In genomic region chr12:5165296-5165970, GRCh38 we compare ENCODE assay signal across 22 cellular contexts.
DNase-seq lines count a peak whose midpoint lies in the region; ATAC-seq, FAIRE-seq and TF ChIP-seq lines count a peak whose summit lies in the region.
"Had no signal": no experiment of that assay in that cellular context is flagged by ENCODE, and none has a peak within 500 bp of the region (broad histone marks: within the 10 kb centered on the region; RNA-seq: fewer than 3 reads in every experiment).

No MANE protein-coding gene starts in this region.

- no peak overlapping the region for H3K9ac ChIP-seq in PC-3 (ENCODE audit: low read length)
- H3K9ac ChIP-seq: GM23248, KMS-11 had no signal

- POLR2A ChIA-PET in PC-3 (lab: Charles Lee; ENCODE audit: unreplicated experiment), result no interaction called here

- H3K4me1 Mint-ChIP-seq in stimulated activated effector memory CD8-positive, alpha-beta T cell treated with anti-CD3 and anti-CD28 coated beads, Interleukin-12 subunit alpha, Interleukin-12 subunit beta, amount 100 ng/mL, for 72 hours, result no peaks in the 10 kb centered on the region

- TF ChIP-seq CTCF in PC-3 (conservative IDR thresholded peaks at IDR 0.05; ENCODE audit: low read depth, low read length), result no peak
- no peak for TF ChIP-seq CTCF in bronchial epithelial cell (IDR thresholded peaks at IDR 0.05; ENCODE audit: insufficient read depth, low read length, severe bottlenecking)
- TF ChIP-seq CTCF in upper lobe of right lung (IDR thresholded peaks at IDR 0.05), result no peak
- no peak for TF ChIP-seq CTCF in breast epithelium (IDR thresholded peaks at IDR 0.05)

- no TSS peak for BruUV-seq in PC-3 (replicated peaks; lab: Mats Ljungman, UMichigan)

- TF ChIP-seq POLR2A in breast epithelium (IDR thresholded peaks at IDR 0.05), result no peak

- H4K20me1 ChIP-seq in PC-3 (ENCODE audit: low read length), result no peaks in the 10 kb centered on the region

- no peak overlapping the region for H3K4me3 Mint-ChIP-seq in stimulated activated effector memory CD8-positive, alpha-beta T cell treated with anti-CD3 and anti-CD28 coated beads, Interleukin-12 subunit alpha, Interleukin-12 subunit beta, amount 100 ng/mL, for 72 hours
- H3K4me3 Mint-ChIP-seq: T-helper 1 cell treated with Interleukin-12 subunit alpha and Interleukin-12 subunit beta and Interleukin-4 antibody, amounts not matched to agents 30 μg/mL and 1 μg/mL, for 36 hours had no signal

- no peaks in the 10 kb centered on the region for H3F3A ChIP-seq in PC-3 (ENCODE audit: low read length, unreplicated experiment)

- H3K4me3 ChIP-seq in PC-3 (ENCODE audit: low read length), result no peak overlapping the region
- no peak overlapping the region for H3K4me3 ChIP-seq in bronchial epithelial cell (ENCODE audit: low read depth, low read length)
- H3K4me3 ChIP-seq in upper lobe of right lung, result no peak overlapping the region
- H3K4me3 ChIP-seq in breast epithelium, result no peak overlapping the region
- H3K4me3 ChIP-seq: GM23248 had no signal

- ATAC-seq in PC-3, result no peak
- no peak for ATAC-seq in upper lobe of right lung
- ATAC-seq in stimulated activated effector memory CD8-positive, alpha-beta T cell treated with anti-CD3 and anti-CD28 coated beads, Interleukin-12 subunit alpha, Interleukin-12 subunit beta, amount 100 ng/mL, for 72 hours, result no peak
- ATAC-seq: HepG2 had no signal

- H3K9me3 Mint-ChIP-seq in stimulated activated effector memory CD8-positive, alpha-beta T cell treated with anti-CD3 and anti-CD28 coated beads, Interleukin-12 subunit alpha, Interleukin-12 subunit beta, amount 100 ng/mL, for 72 hours, result no peaks in the 10 kb centered on the region
- H3K9me3 Mint-ChIP-seq: T-helper 1 cell treated with Interleukin-12 subunit alpha and Interleukin-12 subunit beta and Interleukin-4 antibody, amounts not matched to agents 30 μg/mL and 1 μg/mL, for 36 hours had no signal

- no peak overlapping the region for H3K27ac ChIP-seq in PC-3 (ENCODE audit: low read length)
- no peak overlapping the region for H3K27ac ChIP-seq in upper lobe of right lung
- no peak overlapping the region for H3K27ac ChIP-seq in breast epithelium
- H3K27ac ChIP-seq: C4-2B, GM23248, KMS-11, RWPE1 had no signal

- H3K4me2 ChIP-seq in PC-3 (ENCODE audit: low read length), result no peak overlapping the region
- H3K4me2 ChIP-seq: KMS-11 had no signal

- H3K36me3 ChIP-seq in PC-3 (ENCODE audit: low read depth, low read length) (no peaks in the 10 kb centered on the region), bronchial epithelial cell (ENCODE audit: control insufficient read depth, insufficient read depth, low read length) (no peaks in the 10 kb centered on the region), upper lobe of right lung (no peaks in the 10 kb centered on the region), breast epithelium (no peaks in the 10 kb centered on the region)

- H3K27me3 ChIP-seq in PC-3 (ENCODE audit: low read length), result no peaks in the 10 kb centered on the region
- H3K27me3 ChIP-seq in bronchial epithelial cell (ENCODE audit: control insufficient read depth, insufficient read depth, low read length), result peaks cover 2% of the 10 kb centered on the region
- no peaks in the 10 kb centered on the region for H3K27me3 ChIP-seq in upper lobe of right lung
- peaks cover 0 to 14% of the 10 kb centered on the region in 2 donors for H3K27me3 ChIP-seq in breast epithelium

- H3K79me2 ChIP-seq in PC-3 (ENCODE audit: low read length), result no peaks in the 10 kb centered on the region

- peak; percentile 77 for DNase-seq in HT1080 (ENCODE audit: low read depth)
- DNase-seq in PC-3, result peak; percentile 28
- no peak for DNase-seq in bronchial epithelial cell (ENCODE audit: low read depth)
- DNase-seq in upper lobe of right lung, result no peak
- no peak for DNase-seq in stimulated activated effector memory CD8-positive, alpha-beta T cell treated with anti-CD3 and anti-CD28 coated beads, Interleukin-12 subunit alpha, Interleukin-12 subunit beta, amount 100 ng/mL, for 72 hours (ENCODE audit: low spot score in 2 of 2)
- DNase-seq in globus pallidus (ENCODE audit: low spot score), result no peak
- DNase-seq in breast epithelium (ENCODE audit: low spot score in 2 of 2), result no peak
- DNase-seq: AML-193, DMS79 treated with DMSO at 0.1 percent for 48 hours, GM23248, NCI-H1092 treated with DMSO at 0.1 percent for 48 hours, NCI-H2081, NCI-H510A, NCI-H748 treated with DMSO at 0.1 percent for 48 hours, OCI-M1, SIG-M5 had no signal

- intact Hi-C loops in PC-3 (cut with micrococcal nuclease), result no loop called here
- intact Hi-C loops in upper lobe of right lung (cut with DNase I), result no loop called here
- intact Hi-C loops in breast epithelium (cut with DNase I; ENCODE audit: low total_unique reads), result no loop called here

- H3K9me3 ChIP-seq in PC-3 (ENCODE audit: low read length), result no peaks in the 10 kb centered on the region
- no peaks in the 10 kb centered on the region for H3K9me3 ChIP-seq in upper lobe of right lung
- H3K9me3 ChIP-seq in breast epithelium, result no peaks in the 10 kb centered on the region

- CTCF ChIA-PET in PC-3 (lab: Charles Lee), result no interaction called here

- no peaks in the 10 kb centered on the region for H3K36me3 Mint-ChIP-seq in stimulated activated effector memory CD8-positive, alpha-beta T cell treated with anti-CD3 and anti-CD28 coated beads, Interleukin-12 subunit alpha, Interleukin-12 subunit beta, amount 100 ng/mL, for 72 hours

- H3K9me2 ChIP-seq in PC-3 (replicated peaks; ENCODE audit: low read length), result no peaks in the 10 kb centered on the region

- H3K4me1 ChIP-seq in PC-3 (ENCODE audit: insufficient read depth, low read length) (no peaks in the 10 kb centered on the region; the same call in 1 of the 2 replicates), upper lobe of right lung (no peaks in the 10 kb centered on the region), breast epithelium (no peaks in the 10 kb centered on the region)

- H3K27ac Mint-ChIP-seq in stimulated activated effector memory CD8-positive, alpha-beta T cell treated with anti-CD3 and anti-CD28 coated beads, Interleukin-12 subunit alpha, Interleukin-12 subunit beta, amount 100 ng/mL, for 72 hours, result no peak overlapping the region
- H3K27ac Mint-ChIP-seq: T-helper 1 cell treated with Interleukin-12 subunit alpha and Interleukin-12 subunit beta and Interleukin-4 antibody, amounts not matched to agents 30 μg/mL and 1 μg/mL, for 36 hours had no signal

- H2AFZ ChIP-seq in PC-3 (ENCODE audit: low read length), result no peak overlapping the region
- H2AFZ ChIP-seq: GM23248 had no signal

- FAIRE-seq in bronchial epithelial cell (lab: Jason Lieb, UNC), result peak; percentile 28
- FAIRE-seq: G401.6, HepG2 had no signal

Comparison
In these comparisons a context has a peak if more than half of its experiments do, and no peak if none do; other contexts are left out.
1. DNase-seq: peak in HT1080 (single experiment) and PC-3 (single experiment); none in bronchial epithelial cell (single experiment), upper lobe of right lung (single experiment), stimulated activated effector memory CD8-positive, alpha-beta T cell treated with anti-CD3 and anti-CD28 coated beads, Interleukin-12 subunit alpha, Interleukin-12 subunit beta, amount 100 ng/mL, for 72 hours (0 of 2), globus pallidus (single experiment) and breast epithelium (0 of 2).